In genomic region chr17:18344021-18344420, GRCh38 we compare ENCODE assay signal across 22 cellular contexts. TPM values are rescaled to one million over a fixed set of nuclear protein-coding genes. Genes with fewer than 3 reads are reported as not detected.
DNase-seq lines count a peak whose midpoint lies in the region; ATAC-seq and TF ChIP-seq lines count a peak whose summit lies in the region.
"Had no signal": no experiment of that assay in that cellular context is flagged by ENCODE, and none has a peak within 500 bp of the region (broad histone marks: within the 10 kb centered on the region; RNA-seq: fewer than 3 reads in every experiment).

No MANE protein-coding gene starts in this region.

- no peaks in the 10 kb centered on the region for H3K27me3 Mint-ChIP-seq in CD4-positive, CD25-positive, alpha-beta regulatory T cell
- H3K27me3 Mint-ChIP-seq in activated T-helper 17 cell treated with anti-CD3 and anti-CD28 coated beads, Interleukin-2, amount 50 U/mL, for 72 hours, result no peaks in the 10 kb centered on the region
- H3K27me3 Mint-ChIP-seq: CD4-positive, alpha-beta T cell had no signal

- TF ChIP-seq CTCF in GM12865 (IDR thresholded peaks at IDR 0.05; ENCODE audit: insufficient read depth, low read depth, low read length, missing control alignments) (no peak), KMS-11 (conservative IDR thresholded peaks at IDR 0.05; ENCODE audit: low read depth, low read length) (no peak), suprapubic skin (IDR thresholded peaks at IDR 0.05) (no peak)

- H3K4me2 ChIP-seq in KMS-11, result peak overlapping the region; percentile 50

- no peak for ATAC-seq in CD4-positive, CD25-positive, alpha-beta regulatory T cell (ENCODE audit: low read depth in 2 of 2)
- peak; percentile 43 for ATAC-seq in activated T-helper 17 cell treated with anti-CD3 and anti-CD28 coated beads, Interleukin-2, amount 50 U/mL, for 72 hours (replicated peaks)
- no peak for ATAC-seq in HG02840 (IDR thresholded peaks at IDR 0.05; ENCODE audit: low FRiP score, unreplicated experiment)
- ATAC-seq: HepG2, K562 had no signal

- no peaks in the 10 kb centered on the region for H3K79me2 ChIP-seq in KMS-11 (ENCODE audit: insufficient read depth, low read depth)

- no peaks in the 10 kb centered on the region for H4K20me1 ChIP-seq in KMS-11 (ENCODE audit: insufficient read depth)

- TF ChIP-seq EP300 in suprapubic skin (IDR thresholded peaks at IDR 0.05), result no peak

- no peaks in the 10 kb centered on the region for H3K4me1 ChIP-seq in CD4-positive, CD25-positive, alpha-beta regulatory T cell (ENCODE audit: control insufficient read depth, insufficient read depth, low read length, poor library complexity, severe bottlenecking)
- H3K4me1 ChIP-seq in KMS-11 (ENCODE audit: low read depth, poor library complexity, severe bottlenecking) (peaks cover 34% of the 10 kb centered on the region), suprapubic skin (no peaks in the 10 kb centered on the region)

- H3K27me3 ChIP-seq in CD4-positive, CD25-positive, alpha-beta regulatory T cell (ENCODE audit: control insufficient read depth, insufficient read depth, low read length), result no peaks in the 10 kb centered on the region
- H3K27me3 ChIP-seq in KMS-11 (ENCODE audit: insufficient read depth, low read depth) (no peaks in the 10 kb centered on the region), suprapubic skin (no peaks in the 10 kb centered on the region)

- no peak overlapping the region for H2AFZ ChIP-seq in KMS-11 (ENCODE audit: low read depth)

- peaks cover 32% of the 10 kb centered on the region for H3K36me3 Mint-ChIP-seq in CD4-positive, CD25-positive, alpha-beta regulatory T cell
- H3K36me3 Mint-ChIP-seq in activated T-helper 17 cell treated with anti-CD3 and anti-CD28 coated beads, Interleukin-2, amount 50 U/mL, for 72 hours (ENCODE audit: low read depth), result peaks cover 82% of the 10 kb centered on the region

- H3K9me3 Mint-ChIP-seq in CD4-positive, CD25-positive, alpha-beta regulatory T cell, result no peaks in the 10 kb centered on the region
- no peaks in the 10 kb centered on the region for H3K9me3 Mint-ChIP-seq in activated T-helper 17 cell treated with anti-CD3 and anti-CD28 coated beads, Interleukin-2, amount 50 U/mL, for 72 hours
- H3K9me3 Mint-ChIP-seq: CD4-positive, alpha-beta T cell had no signal

- no peak overlapping the region for H3K9ac ChIP-seq in KMS-11

- peaks cover 0 to 9% (median 5%) of the 10 kb centered on the region in 4 donors for H3K4me1 Mint-ChIP-seq in CD4-positive, CD25-positive, alpha-beta regulatory T cell
- H3K4me1 Mint-ChIP-seq in activated T-helper 17 cell treated with anti-CD3 and anti-CD28 coated beads, Interleukin-2, amount 50 U/mL, for 72 hours, result no peaks in the 10 kb centered on the region

- H3K4me3 ChIP-seq in CD4-positive, CD25-positive, alpha-beta regulatory T cell (ENCODE audit: low read depth, low read length), result peak overlapping the region; percentile 59
- no peak overlapping the region for H3K4me3 ChIP-seq in GM12865 (ENCODE audit: low read depth, low read length)
- no peak overlapping the region for H3K4me3 ChIP-seq in KMS-11 (IDR thresholded peaks at IDR 0.05; ENCODE audit: insufficient read depth, low read depth, low read length)
- H3K4me3 ChIP-seq in suprapubic skin, result no peak overlapping the region
- H3K4me3 ChIP-seq: K562, SK-N-MC had no signal

- peak overlapping the region in 3 of 4 donors; percentile 22 to 61 (median 47) for H3K4me3 Mint-ChIP-seq in CD4-positive, CD25-positive, alpha-beta regulatory T cell
- no peak overlapping the region for H3K4me3 Mint-ChIP-seq in activated T-helper 17 cell treated with anti-CD3 and anti-CD28 coated beads, Interleukin-2, amount 50 U/mL, for 72 hours
- H3K4me3 Mint-ChIP-seq: CD4-positive, alpha-beta T cell had no signal

- no peaks in the 10 kb centered on the region for H3K9me3 ChIP-seq in CD4-positive, CD25-positive, alpha-beta regulatory T cell (ENCODE audit: control insufficient read depth in 2 of 2, low read length in 2 of 2)
- no peaks in the 10 kb centered on the region for H3K9me3 ChIP-seq in suprapubic skin

- peaks cover 31% of the 10 kb centered on the region for H3K36me3 ChIP-seq in CD4-positive, CD25-positive, alpha-beta regulatory T cell (ENCODE audit: control insufficient read depth, insufficient read depth, low read length)
- H3K36me3 ChIP-seq in KMS-11 (ENCODE audit: insufficient read depth) (no peaks in the 10 kb centered on the region), suprapubic skin (peaks cover 81% of the 10 kb centered on the region)

- H3K27ac ChIP-seq in CD4-positive, CD25-positive, alpha-beta regulatory T cell (ENCODE audit: insufficient read depth, low read length, poor library complexity, severe bottlenecking), result no peak overlapping the region
- peak overlapping the region; percentile 53; the same call in 1 of the 2 replicates for H3K27ac ChIP-seq in KMS-11
- H3K27ac ChIP-seq in suprapubic skin, result no peak overlapping the region
- H3K27ac ChIP-seq: RWPE1, SK-N-MC had no signal

- 80% methylated on average over 5 of the region's 5 CpGs for WGBS in suprapubic skin

- peak in 1 of 3 donors; percentile 37 for DNase-seq in CD4-positive, CD25-positive, alpha-beta regulatory T cell
- DNase-seq in GM12865 (ENCODE audit: low read depth), result peak; percentile 55
- no peak for DNase-seq in suprapubic skin (ENCODE audit: low spot score in 2 of 2)
- DNase-seq in effector CD4-positive, alpha-beta T cell, result no peak
- DNase-seq: CD4-positive, alpha-beta T cell; COR-L47; DMS 273 treated with DMSO at 0.1 percent for 48 hours; DMS79 treated with DMSO at 0.1 percent for 48 hours; MV-4-11; NCI-H1694; NCI-H446; NCI-H526; SHP77 treated with DMSO at 0.1 percent for 48 hours; SW 1271 had no signal

- H3K27ac Mint-ChIP-seq in CD4-positive, CD25-positive, alpha-beta regulatory T cell, result peak overlapping the region in 2 of 3 donors; percentile 32 to 87
- H3K27ac Mint-ChIP-seq in activated T-helper 17 cell treated with anti-CD3 and anti-CD28 coated beads, Interleukin-2, amount 50 U/mL, for 72 hours, result no peak overlapping the region
- H3K27ac Mint-ChIP-seq: CD4-positive, alpha-beta T cell had no signal

- TF ChIP-seq POLR2A in suprapubic skin (IDR thresholded peaks at IDR 0.05), result no peak

RNA-seq across cellular contexts. Expression of gene SHMT1, which starts 19.3 kb away (rescaled TPM):
- total RNA-seq in CD4-positive, CD25-positive, alpha-beta regulatory T cell, result 19.0 TPM
- 10 to 100 TPM; 31.5 to 44.7 (median 35.9) TPM for polyA plus RNA-seq in CD4-positive, CD25-positive, alpha-beta regulatory T cell
- total RNA-seq in activated T-helper 17 cell treated with anti-CD3 and anti-CD28 coated beads, Interleukin-2, amount 50 U/mL, for 72 hours, result 10 to 100 TPM; 47.0 to 85.6 TPM
- total RNA-seq in suprapubic skin, result 10 to 100 TPM; 37.8 to 56.0 (median 49.2) TPM

RNA-seq across cellular contexts. Expression of gene SMCR8, which starts 28.9 kb away (rescaled TPM):
- 48.3 TPM for total RNA-seq in CD4-positive, CD25-positive, alpha-beta regulatory T cell
- polyA plus RNA-seq in CD4-positive, CD25-positive, alpha-beta regulatory T cell, result 1 to 10 TPM; 3.5 to 6.3 (median 5.2) TPM
- 10 to 100 TPM; 21.7 to 25.5 TPM for total RNA-seq in activated T-helper 17 cell treated with anti-CD3 and anti-CD28 coated beads, Interleukin-2, amount 50 U/mL, for 72 hours
- total RNA-seq in suprapubic skin, result 10 to 100 TPM; 16.7 to 25.5 (median 22.4) TPM

RNA-seq across cellular contexts. Expression of gene TOP3A, which starts 29.2 kb away (rescaled TPM):
- total RNA-seq in CD4-positive, CD25-positive, alpha-beta regulatory T cell, result 50.4 TPM
- 10 to 100 TPM; 17.0 to 19.7 (median 18.4) TPM for polyA plus RNA-seq in CD4-positive, CD25-positive, alpha-beta regulatory T cell
- 10 to 100 TPM; 69.7 to 81.6 TPM for total RNA-seq in activated T-helper 17 cell treated with anti-CD3 and anti-CD28 coated beads, Interleukin-2, amount 50 U/mL, for 72 hours
- total RNA-seq in suprapubic skin, result 10 to 100 TPM; 22.9 to 47.2 (median 27.5) TPM

RNA-seq across cellular contexts. Expression of gene EVPLL, which starts 33.6 kb away (rescaled TPM):
- not detected for total RNA-seq in CD4-positive, CD25-positive, alpha-beta regulatory T cell
- under 1 TPM in 1 of 4 donors, not detected in 3; 0.25 TPM for polyA plus RNA-seq in CD4-positive, CD25-positive, alpha-beta regulatory T cell
- not detected for total RNA-seq in activated T-helper 17 cell treated with anti-CD3 and anti-CD28 coated beads, Interleukin-2, amount 50 U/mL, for 72 hours
- total RNA-seq in suprapubic skin, result 10 to 100 TPM in 2 of 4 donors, 1 to 10 TPM in 2; 3.7 to 15.6 (median 9.2) TPM
- total RNA-seq: CD4-positive, alpha-beta T cell; K562 had no signal
- polyA plus RNA-seq: BJ, HepG2, K562 had no signal
